In the genomic region with DNA sequence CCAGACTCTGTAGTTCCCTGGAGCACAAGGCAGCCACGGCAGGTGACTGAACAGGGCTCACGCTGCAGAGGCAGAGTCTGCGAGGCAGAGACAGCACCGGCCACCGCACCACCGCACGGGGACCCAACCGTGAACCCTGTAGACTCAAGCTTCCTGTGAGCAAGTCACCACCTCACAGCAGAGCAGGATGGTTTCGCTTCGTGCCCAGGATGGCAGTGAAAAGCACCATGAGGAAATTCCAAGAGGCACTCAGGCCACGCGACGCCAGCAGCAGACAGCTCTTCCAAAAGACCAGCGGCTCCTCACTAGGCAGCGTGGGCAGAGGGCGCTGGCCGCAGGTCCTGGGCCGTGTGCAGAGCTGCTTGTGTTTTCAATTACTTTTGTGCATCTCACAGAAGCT, we compare ENCODE assay signal across 15 cellular contexts.
"Had no signal": no experiment of that assay in that cellular context is flagged by ENCODE, and none has a peak within 500 bp of the region (broad histone marks: within the 10 kb centered on the region; RNA-seq: fewer than 3 reads in every experiment).

No MANE protein-coding gene starts in this region.

- H3K27ac Mint-ChIP-seq: activated T-helper 2 cell treated with anti-CD3 and anti-CD28 coated beads, Interferon-gamma antibody, Interleukin-2, Interleukin-4, amounts not matched to agents 10 μg/mL and 5 μg/mL and 100 μg/mL, durations not matched to agents 14 hours and 24 hours and 36 hours had no signal

- H3K9me3 Mint-ChIP-seq: activated T-helper 2 cell treated with anti-CD3 and anti-CD28 coated beads, Interferon-gamma antibody, Interleukin-2, Interleukin-4, amounts not matched to agents 10 μg/mL and 5 μg/mL and 100 μg/mL, durations not matched to agents 14 hours and 24 hours and 36 hours; T-cell; WTC11 had no signal

- ATAC-seq: gastrocnemius medialis, heart right ventricle, left lung, T-cell, WTC11 had no signal

- H3K9me3 ChIP-seq: esophagus squamous epithelium, gastrocnemius medialis, heart right ventricle, left lung, tibial nerve had no signal

- H3K4me3 ChIP-seq: esophagus squamous epithelium, gastrocnemius medialis, heart right ventricle, left lung, tibial nerve had no signal

- H3K27me3 Mint-ChIP-seq: T-cell had no signal

- H3K4me3 Mint-ChIP-seq: T-cell, WTC11 had no signal

- H3K9ac ChIP-seq: parathyroid adenoma had no signal

- H3K27ac ChIP-seq: esophagus squamous epithelium, gastrocnemius medialis, heart right ventricle, left lung, parathyroid adenoma, tibial nerve had no signal

- H3K4me1 Mint-ChIP-seq: WTC11 had no signal

- H2AFZ ChIP-seq: parathyroid adenoma had no signal

- DNase-seq: activated CD4-positive, alpha-beta T cell treated with anti-CD3 and anti-CD28 coated beads, Interleukin-2, amount 50 U/mL, for 4 hours; activated CD8-positive, alpha-beta memory T cell treated with anti-CD3 and anti-CD28 coated beads, Interleukin-2, amount 50 U/mL, for 4 hours; esophagus squamous epithelium; gastrocnemius medialis; heart right ventricle; islet precursor cell; mesendoderm; stimulated activated CD4-positive, alpha-beta T cell treated with anti-CD3 and anti-CD28 coated beads, Interleukin-4, amount 100 ng/mL, for 1 hour; stimulated activated CD8-positive, alpha-beta memory T cell treated with anti-CD3 and anti-CD28 coated beads, Interleukin-4, amount 100 ng/mL, for 48 hours; T-cell had no signal

- H3K27me3 ChIP-seq: esophagus squamous epithelium, gastrocnemius medialis, heart right ventricle, left lung, tibial nerve had no signal
